ENCODE assay signal across 14 cellular contexts in genomic region chr11:73219396-73220285, GRCh38. TPM values are rescaled to one million over a fixed set of nuclear protein-coding genes. Genes with fewer than 3 reads are reported as not detected.
DNase-seq lines count a peak whose midpoint lies in the region; ATAC-seq and TF ChIP-seq lines count a peak whose summit lies in the region.
"Had no signal": no experiment of that assay in that cellular context is flagged by ENCODE, and none has a peak within 500 bp of the region (broad histone marks: within the 10 kb centered on the region; RNA-seq: fewer than 3 reads in every experiment).

No MANE protein-coding gene starts in this region.

- H3K27me3 ChIP-seq in esophagus squamous epithelium (peaks cover 0 to 20% (median 0%) of the 10 kb centered on the region in 4 donors), tibial nerve (peaks cover 0 to 29% of the 10 kb centered on the region in 2 donors)

- H3K9me3 Mint-ChIP-seq in progenitor cell of endocrine pancreas (ENCODE audit: low read depth), result no peaks in the 10 kb centered on the region

- H3K4me1 ChIP-seq in esophagus squamous epithelium (peaks cover 25 to 86% (median 28%) of the 10 kb centered on the region in 3 donors), tibial nerve (peaks cover 0 to 17% (median 2%) of the 10 kb centered on the region in 4 donors)

- TF ChIP-seq POLR2A in esophagus squamous epithelium (IDR thresholded peaks at IDR 0.05) (no peak), tibial nerve (IDR thresholded peaks at IDR 0.05) (no peak)

- DNase-seq in GM10266 (ENCODE audit: extremely low spot score) (peak; percentile 18), RWPE1 (ENCODE audit: low spot score) (no peak), esophagus squamous epithelium (lab: John Stamatoyannopoulos, UW) (no peak), progenitor cell of endocrine pancreas (ENCODE audit: low spot score, unreplicated experiment) (no peak), tibial nerve (ENCODE audit: low spot score in 2 of 2) (no peak), NCI-H2029 (lab: John Stamatoyannopoulos, UW) (no peak), anterior cingulate cortex (lab: John Stamatoyannopoulos, UW) (no peak)
- DNase-seq: activated T-cell treated with anti-CD3 and anti-CD28 coated beads for 4 hours; effector CD8-positive, alpha-beta T cell; HCEC 1CT; kidney glomerular epithelial cell; MM.1S; substantia nigra had no signal

- WGBS in esophagus squamous epithelium, 2 donors, result 58 to 68% methylated on average over 4 to 6 of the region's 6 CpGs
- WGBS in tibial nerve, 2 donors, result 92 to 94% methylated on average over 6 of the region's 6 CpGs

- H3K36me3 ChIP-seq in esophagus squamous epithelium, result peaks cover 0 to 27% (median 0%) of the 10 kb centered on the region in 3 donors
- H3K36me3 ChIP-seq in tibial nerve, result no peaks in the 10 kb centered on the region

- no peak overlapping the region for H3K27ac Mint-ChIP-seq in progenitor cell of endocrine pancreas

- no peaks in the 10 kb centered on the region for H3K9me3 ChIP-seq in esophagus squamous epithelium
- no peaks in the 10 kb centered on the region for H3K9me3 ChIP-seq in tibial nerve

- POLR2A ChIA-PET in RWPE1 (lab: Yijun Ruan, JAX; ENCODE audit: low non-redundant PET), result no interaction called here

- no peaks in the 10 kb centered on the region for H3K36me3 Mint-ChIP-seq in progenitor cell of endocrine pancreas (ENCODE audit: insufficient read depth)

- peaks cover 8% of the 10 kb centered on the region for H3K4me1 Mint-ChIP-seq in progenitor cell of endocrine pancreas (ENCODE audit: low read depth)

- intact Hi-C loops in esophagus squamous epithelium (cut with DNase I), result no loop called here

- peak overlapping the region; percentile 61 to 82 (median 62) for H3K4me3 ChIP-seq in esophagus squamous epithelium
- H3K4me3 ChIP-seq in tibial nerve, result no peak overlapping the region

- peak overlapping the region; percentile 61 for H3K4me3 Mint-ChIP-seq in progenitor cell of endocrine pancreas (ENCODE audit: low read depth)

- peak overlapping the region; percentile 55 for H3K27ac ChIP-seq in RWPE1
- H3K27ac ChIP-seq in esophagus squamous epithelium, result peak overlapping the region in 3 of 4 donors; percentile 87 to 93 (median 91)
- H3K27ac ChIP-seq in tibial nerve, result peak overlapping the region in 1 of 4 donors; percentile 79

- peaks cover 62% of the 10 kb centered on the region for H3K27me3 Mint-ChIP-seq in progenitor cell of endocrine pancreas

- no peak for ATAC-seq in esophagus mucosa

- no peak for TF ChIP-seq EP300 in tibial nerve (IDR thresholded peaks at IDR 0.05)

- no peak for TF ChIP-seq CTCF in GM10266 (IDR thresholded peaks at IDR 0.05; ENCODE audit: control insufficient read depth, insufficient read depth, low read depth, missing control alignments)
- no peak for TF ChIP-seq CTCF in RWPE1 (conservative IDR thresholded peaks at IDR 0.05; ENCODE audit: low read depth)
- TF ChIP-seq CTCF in esophagus squamous epithelium (IDR thresholded peaks at IDR 0.05), result no peak
- TF ChIP-seq CTCF in progenitor cell of endocrine pancreas (IDR thresholded peaks at IDR 0.05; ENCODE audit: unreplicated experiment), result no peak
- TF ChIP-seq CTCF in tibial nerve (IDR thresholded peaks at IDR 0.05), result no peak

- CTCF ChIA-PET in RWPE1 (lab: Yijun Ruan, JAX), result interaction anchor here (0.6 to 1.2 kb wide), 10 partner anchors 8 to 278 kb away, joined by 3 to 5 read pairs (median 4); no protein-coding TSS in a partner anchor

RNA-seq across cellular contexts. Expression of gene P2RY2, which starts 1.6 kb away (rescaled TPM):
- total RNA-seq in esophagus squamous epithelium (10 to 100 TPM; 36.2 to 50.3 (median 43.8) TPM), progenitor cell of endocrine pancreas (0.55 and 0.96 TPM in 2 replicates), esophagus mucosa (44.3 TPM), tibial nerve (1 to 10 TPM; 4.5 to 7.5 (median 6.7) TPM)

RNA-seq across cellular contexts. Expression of gene P2RY6, which starts 52.5 kb away (rescaled TPM):
- total RNA-seq in esophagus squamous epithelium, result 1 to 10 TPM in 3 of 4 donors, under 1 TPM in 1; 0.26 to 3.6 (median 1.3) TPM
- 0.13 and 0.14 TPM in 2 replicates for total RNA-seq in progenitor cell of endocrine pancreas
- 1.0 TPM for total RNA-seq in esophagus mucosa
- total RNA-seq in tibial nerve, result 1 to 10 TPM in 1 of 4 donors, under 1 TPM in 2, not detected in 1; 0.63 to 3.3 (median 0.90) TPM

Comparison
In these comparisons a context has a peak if more than half of its experiments do, and no peak if none do; other contexts are left out.
1. H3K4me3 ChIP-seq: peak in esophagus squamous epithelium (4 of 4); none in tibial nerve (0 of 4).